Comparison of ENCODE assay signal across 7 cellular contexts in the genomic region with DNA sequence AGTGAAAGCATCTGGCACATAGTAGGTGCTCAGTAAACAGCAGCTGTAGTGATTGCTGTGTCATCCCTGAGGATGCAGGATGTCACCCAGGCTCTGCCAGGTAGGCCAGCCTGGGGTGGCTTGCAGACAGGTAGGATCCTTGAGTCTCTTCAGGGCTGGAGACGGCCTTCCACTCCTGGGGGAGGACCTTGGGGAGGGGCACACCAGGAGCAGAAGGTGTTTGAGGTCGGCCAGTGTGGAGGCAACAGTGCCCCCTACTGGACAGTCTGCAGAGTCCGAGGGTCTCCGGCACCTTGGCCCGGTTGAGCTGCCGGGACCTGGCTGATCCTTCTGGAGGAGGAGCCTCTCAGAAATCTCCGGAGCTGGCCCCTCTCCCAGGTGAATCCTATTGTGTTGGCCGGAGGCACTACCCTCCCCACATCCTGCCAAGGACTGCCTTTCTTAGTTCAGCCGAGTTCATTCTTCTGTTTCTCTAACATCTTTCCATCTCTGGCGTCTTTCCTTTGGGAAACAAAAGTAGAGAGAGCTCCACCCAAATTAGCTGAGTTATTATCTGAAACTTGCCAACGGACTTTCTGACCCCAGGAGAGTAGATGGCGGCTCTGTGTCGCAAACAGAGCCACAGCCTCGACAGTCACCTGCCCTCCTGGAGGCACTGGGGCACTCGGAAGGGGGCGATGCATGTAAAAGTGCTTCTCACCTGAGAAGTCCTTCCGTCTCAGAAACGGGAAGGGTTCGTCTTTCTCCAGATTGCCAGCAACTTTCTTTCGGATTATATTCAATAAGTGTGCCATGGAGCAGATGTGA. TPM values are rescaled to one million over a fixed set of nuclear protein-coding genes. Genes with fewer than 3 reads are reported as not detected.
A peak's percentile ranks its signal among the peaks of the same experiment; 100 is the strongest.
DNase-seq lines count a peak whose midpoint lies in the region; ATAC-seq and TF ChIP-seq lines count a peak whose summit lies in the region.

No MANE protein-coding gene starts in this region.

- no peaks in the 10 kb centered on the region for H3K9me3 Mint-ChIP-seq in activated naive CD4-positive, alpha-beta T cell treated with anti-CD3 and anti-CD28 coated beads, Interleukin-2, amount 10 ng/mL, durations not matched to agents 7 days and 5 days

- peak overlapping the region; percentile 66 for H3K4me2 ChIP-seq in hepatocyte

- H2AFZ ChIP-seq in hepatocyte = peak overlapping the region; percentile 33

- no peaks in the 10 kb centered on the region for H3K36me3 Mint-ChIP-seq in activated naive CD4-positive, alpha-beta T cell treated with anti-CD3 and anti-CD28 coated beads, Interleukin-2, amount 10 ng/mL, durations not matched to agents 7 days and 5 days

- H3K36me3 ChIP-seq in hepatocyte (replicated peaks; ENCODE audit: insufficient read depth, low read depth) = no peaks in the 10 kb centered on the region

- peaks cover 8% of the 10 kb centered on the region for H3K4me1 ChIP-seq in hepatocyte (ENCODE audit: insufficient read depth)

- no peak overlapping the region for H3K27ac ChIP-seq in hepatocyte

- no peaks in the 10 kb centered on the region for H3K4me1 Mint-ChIP-seq in activated naive CD4-positive, alpha-beta T cell treated with anti-CD3 and anti-CD28 coated beads, Interleukin-2, amount 10 ng/mL, durations not matched to agents 7 days and 5 days

- H3K27ac Mint-ChIP-seq in activated naive CD4-positive, alpha-beta T cell treated with anti-CD3 and anti-CD28 coated beads, Interleukin-2, amount 10 ng/mL, durations not matched to agents 7 days and 5 days = no peak overlapping the region

- DNase-seq in LNCaP clone FGC (ENCODE audit: low read depth) (peak; percentile 21), hepatocyte (ENCODE audit: low spot score) (peak; percentile 52), NCI-H446 (lab: John Stamatoyannopoulos, UW) (no peak), NCI-H2171 (lab: John Stamatoyannopoulos, UW) (no peak)
- peak; percentile 52 for DNase-seq in activated naive CD4-positive, alpha-beta T cell treated with anti-CD3 and anti-CD28 coated beads, Interleukin-2, amount 10 ng/mL, durations not matched to agents 7 days and 5 days
- peak; percentile 64 for DNase-seq in stimulated activated CD4-positive, alpha-beta T cell treated with anti-CD3 and anti-CD28 coated beads, Interleukin-15, amount 100 ng/mL, for 24 hours

- H3K27me3 Mint-ChIP-seq in activated naive CD4-positive, alpha-beta T cell treated with anti-CD3 and anti-CD28 coated beads, Interleukin-2, amount 10 ng/mL, durations not matched to agents 7 days and 5 days = peaks cover 57% of the 10 kb centered on the region

- peak; percentile 53 for TF ChIP-seq CTCF in LNCaP clone FGC (IDR thresholded peaks at IDR 0.05; ENCODE audit: control insufficient read depth, extremely low read depth, insufficient read depth)
- TF ChIP-seq CTCF in hepatocyte (IDR thresholded peaks at IDR 0.05; ENCODE audit: poor library complexity) = peak; percentile 62

- H3K79me2 ChIP-seq in hepatocyte = no peaks in the 10 kb centered on the region

- CTCF ChIA-PET in activated naive CD4-positive, alpha-beta T cell treated with anti-CD3 and anti-CD28 coated beads, Interleukin-2, amount 10 ng/mL, durations not matched to agents 7 days and 5 days (lab: Charles Lee) = interaction anchor here (0.6 to 1.7 kb wide), 8 partner anchors 9 to 1133 kb away, joined by 3 to 5 read pairs (median 3); no protein-coding TSS in a partner anchor

- no peaks in the 10 kb centered on the region for H4K20me1 ChIP-seq in hepatocyte (ENCODE audit: insufficient read depth, poor library complexity, severe bottlenecking)

- peak; percentile 70 for ATAC-seq in GM18498 (IDR thresholded peaks at IDR 0.05; ENCODE audit: unreplicated experiment)

- WGBS in hepatocyte (ENCODE audit: low lambda C conversion rate, missing lambda C conversion rate) = 19% methylated on average over 20 of the region's 20 CpGs

- no peaks in the 10 kb centered on the region for H3K9me3 ChIP-seq in hepatocyte (ENCODE audit: low read depth)

- no peak overlapping the region for H3K4me3 Mint-ChIP-seq in activated naive CD4-positive, alpha-beta T cell treated with anti-CD3 and anti-CD28 coated beads, Interleukin-2, amount 10 ng/mL, durations not matched to agents 7 days and 5 days

- peaks cover 27% of the 10 kb centered on the region for H3K27me3 ChIP-seq in hepatocyte

- H3K4me3 ChIP-seq in LNCaP clone FGC (ENCODE audit: low read depth, low read length) = no peak overlapping the region
- H3K4me3 ChIP-seq in hepatocyte = no peak overlapping the region

- H3K9me2 ChIP-seq in hepatocyte (replicated peaks; ENCODE audit: insufficient read depth) = no peaks in the 10 kb centered on the region

RNA-seq across cellular contexts. Expression of a gene that starts 41.9 kb away (rescaled TPM):
- total RNA-seq in hepatocyte = 12.0 and 15.7 TPM in 2 replicates
- polyA plus RNA-seq in hepatocyte = 40.0 and 53.9 TPM in 2 replicates

Comparison
In these comparisons a context has a peak if more than half of its experiments do, and no peak if none do; other contexts are left out.
1. DNase-seq: peak in LNCaP clone FGC (single experiment), activated naive CD4-positive, alpha-beta T cell treated with anti-CD3 and anti-CD28 coated beads, Interleukin-2, amount 10 ng/mL, durations not matched to agents 7 days and 5 days (single experiment), hepatocyte (single experiment) and stimulated activated CD4-positive, alpha-beta T cell treated with anti-CD3 and anti-CD28 coated beads, Interleukin-15, amount 100 ng/mL, for 24 hours (single experiment); none in NCI-H446 (0 of 2) and NCI-H2171 (single experiment).